In genomic region chr4:147981305-147981704, GRCh38 we compare ENCODE assay signal across 1 cellular context.
TF ChIP-seq lines count a peak whose summit lies in the region.

No MANE protein-coding gene starts in this region.

TF ChIP-seq in GM12878, 131 proteins besides CTCF, POLR2A, EP300 and RAD21 (continued from another document):
- TF ChIP-seq CEBPZ (IDR thresholded peaks at IDR 0.05; ENCODE audit: low read depth, low read length) (no peak), CBFB (IDR thresholded peaks at IDR 0.05; ENCODE audit: low read depth) (peak; percentile 44; the same call in 1 of the 2 replicates), TCF3 (IDR thresholded peaks at IDR 0.05; ENCODE audit: borderline replicate concordance, insufficient read depth, low read depth, low read length) (no peak), MTA2 (IDR thresholded peaks at IDR 0.05; ENCODE audit: low read depth) (peak; percentile 80), NFIC (IDR thresholded peaks at IDR 0.05; ENCODE audit: low read depth, low read length) (peak; percentile 97), FOXM1 (IDR thresholded peaks at IDR 0.05; ENCODE audit: low read depth, low read length) (peak; percentile 96), HCFC1 (IDR thresholded peaks at IDR 0.05; ENCODE audit: low read length) (no peak), MEF2A (IDR thresholded peaks at IDR 0.05; ENCODE audit: insufficient read depth, low read depth, low read length) (peak; percentile 94), PML (IDR thresholded peaks at IDR 0.05; ENCODE audit: low read length) (0 out of 2 replicates have a peak, but pooled peaks have one; percentile 52), BHLHE40 (IDR thresholded peaks at IDR 0.05; ENCODE audit: borderline replicate concordance in 1 of 2, low read depth in 2 of 2, low read length in 1 of 2) (peak; percentile 16 to 33; a peak in 1 of 4 replicates), CEBPB (IDR thresholded peaks at IDR 0.05; ENCODE audit: borderline replicate concordance in 1 of 2, low read depth in 2 of 2, low read length in 2 of 2) (peak in 1 of 2 experiments; percentile 88; a peak in 1 of 4 replicates), ATF2 (IDR thresholded peaks at IDR 0.05; ENCODE audit: low read length) (peak; percentile 91), HDAC2 (IDR thresholded peaks at IDR 0.05) (no peak), TCF7 (IDR thresholded peaks at IDR 0.05; ENCODE audit: borderline replicate concordance) (peak; percentile 46; the same call in 1 of the 2 replicates), ZBED1 (IDR thresholded peaks at IDR 0.05; ENCODE audit: borderline replicate concordance) (peak; percentile 58; the same call in 1 of the 2 replicates), USF2 (IDR thresholded peaks at IDR 0.05; ENCODE audit: borderline replicate concordance, low read depth, low read length) (no peak), JUND (IDR thresholded peaks at IDR 0.05; ENCODE audit: low read depth, low read length) (0 out of 2 replicates have a peak, but pooled peaks have one; percentile 7), MTA3 (IDR thresholded peaks at IDR 0.05; ENCODE audit: borderline replicate concordance, low read length) (peak; percentile 78; the same call in 1 of the 2 replicates), PAX5 (IDR thresholded peaks at IDR 0.05; ENCODE audit: borderline replicate concordance, low read depth, low read length) (0 out of 2 replicates have a peak, but pooled peaks have one; percentile 39), SKIL (IDR thresholded peaks at IDR 0.05; ENCODE audit: low read depth, poor library complexity, severe bottlenecking) (peak; percentile 60)
